In the genomic region with DNA sequence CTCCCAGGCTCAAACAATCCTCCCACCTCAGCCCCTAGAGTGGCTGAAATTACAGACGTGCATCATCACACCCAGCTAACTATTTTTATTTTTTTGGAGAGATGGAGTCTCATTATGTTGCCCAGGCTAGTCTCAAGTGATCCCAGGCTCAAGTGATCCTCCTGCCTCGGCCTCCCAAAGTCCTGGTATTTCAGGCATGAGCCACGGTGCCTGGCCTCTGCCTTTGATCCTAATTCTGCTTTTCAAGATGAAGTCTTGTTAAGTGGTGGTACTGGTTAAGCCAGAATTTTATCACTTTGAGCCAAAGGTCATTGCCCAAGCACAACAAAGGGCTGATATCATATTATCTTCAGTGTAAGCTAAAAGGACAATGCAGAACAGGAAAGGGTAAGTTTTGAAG, we compare ENCODE assay signal across 18 cellular contexts.
DNase-seq lines count a peak whose midpoint lies in the region; ATAC-seq and TF ChIP-seq lines count a peak whose summit lies in the region.
"Had no signal": no experiment of that assay in that cellular context is flagged by ENCODE, and none has a peak within 500 bp of the region (broad histone marks: within the 10 kb centered on the region; RNA-seq: fewer than 3 reads in every experiment).

No MANE protein-coding gene starts in this region.

- ATAC-seq in HCT116, result peak; percentile 34; the same call in 1 of the 2 replicates
- ATAC-seq in HG03457 (IDR thresholded peaks at IDR 0.05; ENCODE audit: unreplicated experiment), result no peak
- no peak for ATAC-seq in GM21619 (IDR thresholded peaks at IDR 0.05; ENCODE audit: unreplicated experiment)
- ATAC-seq: activated naive CD8-positive, alpha-beta T cell treated with anti-CD3 and anti-CD28 coated beads, Interleukin-2, amount 50 U/mL, for 24 hours had no signal

- H3K4me3 ChIP-seq in HCT116 (replicated peaks in 1 of 2; ENCODE audit: low read depth in 1 of 2, low read length in 2 of 2) (no peak overlapping the region), PC-9 (no peak overlapping the region), right atrium auricular region (no peak overlapping the region), parathyroid adenoma (ENCODE audit: low read depth, low read length) (no peak overlapping the region)
- H3K4me3 ChIP-seq: testis had no signal

- TF ChIP-seq CTCF in HCT116 (IDR thresholded peaks at IDR 0.05 in 2 of 3, conservative IDR thresholded peaks at IDR 0.05 in 1 of 3; ENCODE audit: borderline replicate concordance in 1 of 3, insufficient read depth in 1 of 3, low read depth in 2 of 3, low read length in 2 of 3) (no peak), PC-9 (conservative IDR thresholded peaks at IDR 0.05) (no peak), right atrium auricular region (IDR thresholded peaks at IDR 0.05) (no peak), parathyroid adenoma (IDR thresholded peaks at IDR 0.05) (no peak)

- RAD21 ChIA-PET in HCT116 (lab: Charles Lee; ENCODE audit: low non-redundant PET in 1 of 2, low total read pairs in 2 of 2, uncharacterized antibody in 2 of 2, unreplicated experiment in 2 of 2), result interaction anchor here in 1 of 2 experiments (0.6 kb wide), 1 partner anchor 65 kb away, joined by 3 read pairs; the partner anchor contains the start of gene MYOF

- H2AFZ ChIP-seq in HCT116 (ENCODE audit: low read depth, low read length, poor library complexity, severe bottlenecking) (no peak overlapping the region), PC-9 (no peak overlapping the region), parathyroid adenoma (no peak overlapping the region)

- H3F3A ChIP-seq in PC-9 (ENCODE audit: insufficient read depth, low read depth), result no peaks in the 10 kb centered on the region; the same call in 1 of the 2 replicates

- BruUV-seq in HCT116 (replicated peaks; lab: Mats Ljungman, UMichigan) (no TSS peak), PC-9 (replicated peaks; lab: Mats Ljungman, UMichigan) (no TSS peak)

- no peak for TF ChIP-seq POLR2A in HCT116 (IDR thresholded peaks at IDR 0.05; ENCODE audit: borderline replicate concordance, extremely low read depth, insufficient read depth, insufficient read length)

- no peak for TF ChIP-seq RAD21 in HCT116 (IDR thresholded peaks at IDR 0.05; ENCODE audit: low read depth)

- H3K9ac ChIP-seq in HCT116 (ENCODE audit: low read length) (no peak overlapping the region), parathyroid adenoma (no peak overlapping the region)

- no peaks in the 10 kb centered on the region for H3K27me3 ChIP-seq in HCT116 (ENCODE audit: insufficient read depth, low read length)
- no peaks in the 10 kb centered on the region for H3K27me3 ChIP-seq in PC-9 (ENCODE audit: insufficient read depth, low read depth)
- H3K27me3 ChIP-seq in right atrium auricular region, result no peaks in the 10 kb centered on the region
- no peaks in the 10 kb centered on the region for H3K27me3 ChIP-seq in parathyroid adenoma (ENCODE audit: control insufficient read depth, insufficient read depth, low read length)
- H3K27me3 ChIP-seq: testis had no signal

- H3K9me3 ChIP-seq in HCT116 (ENCODE audit: control insufficient read depth in 1 of 2, insufficient read depth in 1 of 2, low read depth in 1 of 2, low read length in 2 of 2) (no peaks in the 10 kb centered on the region), PC-9 (ENCODE audit: insufficient read depth, low read depth) (no peaks in the 10 kb centered on the region), right atrium auricular region (no peaks in the 10 kb centered on the region), parathyroid adenoma (ENCODE audit: control insufficient read depth, low read length) (no peaks in the 10 kb centered on the region)
- H3K9me3 ChIP-seq: testis had no signal

- H3K4me1 ChIP-seq in HCT116 (ENCODE audit: control insufficient read depth in 1 of 2, insufficient read depth in 2 of 2, low read length in 2 of 2) (peaks cover 55 to 72% of the 10 kb centered on the region in 2 experiments), PC-9 (replicated peaks; ENCODE audit: insufficient read depth) (peaks cover 16% of the 10 kb centered on the region), right atrium auricular region (peaks cover 0 to 41% of the 10 kb centered on the region in 2 donors), parathyroid adenoma (peaks cover 54% of the 10 kb centered on the region)
- H3K4me1 ChIP-seq: testis had no signal

- CTCF ChIA-PET in HCT116 (lab: Charles Lee), result interaction anchor here (0.6 kb wide), 1 partner anchor 1050 kb away, joined by 4 read pairs; no protein-coding TSS in a partner anchor
- CTCF ChIA-PET in PC-9 (lab: Charles Lee), result no interaction called here

- intact Hi-C loops in HCT116 (cut with micrococcal nuclease), result no loop called here
- intact Hi-C loops in PC-9 (cut with micrococcal nuclease; ENCODE audit: unreplicated experiment), result no loop called here

- H3K79me2 ChIP-seq in HCT116 (ENCODE audit: insufficient read depth, low read length) (peaks cover 79% of the 10 kb centered on the region), PC-9 (ENCODE audit: low read depth) (0 out of 2 replicates have a peak, but pooled peaks cover 2% of the 10 kb centered on the region), parathyroid adenoma (no peaks in the 10 kb centered on the region)

- H3K36me3 ChIP-seq in HCT116 (ENCODE audit: control insufficient read depth in 1 of 2, insufficient read depth in 2 of 2, low read length in 2 of 2), result peaks cover 0 to 38% of the 10 kb centered on the region in 2 experiments; a peak in 2 of 4 replicates
- H3K36me3 ChIP-seq in PC-9 (ENCODE audit: low read depth), result no peaks in the 10 kb centered on the region; the same call in 1 of the 2 replicates
- no peaks in the 10 kb centered on the region for H3K36me3 ChIP-seq in right atrium auricular region
- H3K36me3 ChIP-seq in parathyroid adenoma (ENCODE audit: control insufficient read depth, insufficient read depth, low read length), result no peaks in the 10 kb centered on the region

- DNase-seq in HCT116 (ENCODE audit: low read depth, low spot score) (no peak), PC-9 (peak; percentile 8 to 69), right atrium auricular region (ENCODE audit: low spot score) (peak; percentile 30), GM19238 (ENCODE audit: insufficient read length, low spot score) (no peak)
- DNase-seq: activated CD8-positive, alpha-beta memory T cell treated with anti-CD3 and anti-CD28 coated beads for 24 hours; activated gamma-delta T cell treated with Interleukin-2 at 50 U/mL for 16 hours; activated naive CD8-positive, alpha-beta T cell treated with anti-CD3 and anti-CD28 coated beads, Interleukin-2, amount 50 U/mL, for 24 hours; activated T-cell treated with anti-CD3 and anti-CD28 coated beads, Interleukin-2, amount 50 U/mL, for 24 hours; NCI-H1436 treated with DMSO at 0.1 percent for 48 hours; NCI-H2107; NCI-H526; retina; stimulated activated CD4-positive, alpha-beta T cell treated with anti-CD3 and anti-CD28 coated beads, Interleukin-4, amount 100 ng/mL, for 1 hour; stimulated activated naive CD4-positive, alpha-beta T cell; testis had no signal

- H3K9me2 ChIP-seq in HCT116 (ENCODE audit: insufficient read depth), result no peaks in the 10 kb centered on the region
- no peaks in the 10 kb centered on the region for H3K9me2 ChIP-seq in PC-9 (ENCODE audit: insufficient read depth)

- H3K27ac ChIP-seq in HCT116 (ENCODE audit: low read depth, low read length) (peak overlapping the region; percentile 32), PC-9 (no peak overlapping the region), right atrium auricular region (peak overlapping the region; percentile 71 to 78), parathyroid adenoma (peak overlapping the region; percentile 43)
- H3K27ac ChIP-seq: testis had no signal

- H3K4me2 ChIP-seq in HCT116 (ENCODE audit: low read length) (peak overlapping the region; percentile 49), PC-9 (peak overlapping the region; percentile 15; the same call in 1 of the 2 replicates), parathyroid adenoma (ENCODE audit: low read length) (no peak overlapping the region)

- no peaks in the 10 kb centered on the region for H4K20me1 ChIP-seq in HCT116 (ENCODE audit: insufficient read depth)
- no peaks in the 10 kb centered on the region for H4K20me1 ChIP-seq in PC-9 (ENCODE audit: insufficient read depth)

- POLR2A ChIA-PET in HCT116 (lab: Charles Lee), result no interaction called here
- POLR2A ChIA-PET in PC-9 (lab: Charles Lee; ENCODE audit: unreplicated experiment), result no interaction called here

TF ChIP-seq in HCT116, 20 proteins besides CTCF, POLR2A, EP300 and RAD21:
- TF ChIP-seq ZFX (IDR thresholded peaks at IDR 0.05) (no peak), TCF7L2 (IDR thresholded peaks at IDR 0.05; ENCODE audit: borderline replicate concordance, extremely low read depth, insufficient read depth, insufficient read length) (no peak), SP1 (IDR thresholded peaks at IDR 0.05; ENCODE audit: low read depth) (peak; percentile 61; the same call in 1 of the 2 replicates)
TF ChIP-seq in HCT116: peak in this region for 1.

Comparison
In these comparisons a context has a peak if more than half of its experiments do, and no peak if none do; other contexts are left out.
1. DNase-seq: peak in PC-9 (2 of 2) and right atrium auricular region (single experiment); none in HCT116 (single experiment) and GM19238 (single experiment).